21 cellular contexts compared by ENCODE assay signal in genomic region chr5:159304961-159305595, GRCh38. TPM values are rescaled to one million over a fixed set of nuclear protein-coding genes. Genes with fewer than 3 reads are reported as not detected.
DNase-seq lines count a peak whose midpoint lies in the region; ATAC-seq, FAIRE-seq and TF ChIP-seq lines count a peak whose summit lies in the region.
"Had no signal": no experiment of that assay in that cellular context is flagged by ENCODE, and none has a peak within 500 bp of the region (broad histone marks: within the 10 kb centered on the region; RNA-seq: fewer than 3 reads in every experiment).

No MANE protein-coding gene starts in this region.

- H3K9me3 ChIP-seq in adipocyte (ENCODE audit: control insufficient read depth, low read length) = peaks cover 24% of the 10 kb centered on the region
- H3K9me3 ChIP-seq in keratinocyte (ENCODE audit: control insufficient read depth, low read depth, low read length) = no peaks in the 10 kb centered on the region
- peaks cover 0 to 12% (median 11%) of the 10 kb centered on the region in 3 donors for H3K9me3 ChIP-seq in tibial artery

- H3K27me3 ChIP-seq in adipocyte (replicated peaks; ENCODE audit: control insufficient read depth, insufficient read depth, low read length) = peaks cover 9% of the 10 kb centered on the region
- H3K27me3 ChIP-seq in keratinocyte (ENCODE audit: control insufficient read depth, extremely low read depth, insufficient read depth, low read length) = no peaks in the 10 kb centered on the region
- no peaks in the 10 kb centered on the region for H3K27me3 ChIP-seq in tibial artery

- no peaks in the 10 kb centered on the region for H4K20me1 ChIP-seq in keratinocyte (ENCODE audit: control insufficient read depth, extremely low read depth, insufficient read depth, low read length)

- intact Hi-C loops in tibial artery (cut with DNase I; ENCODE audit: low total_unique reads) = no loop called here

- ATAC-seq in esophagus mucosa = peak; percentile 92
- ATAC-seq: A549, SK-N-SH treated with all-trans-retinoic acid at 6 μM for 48 hours had no signal

- no peak for DNase-seq in GM12892 (ENCODE audit: insufficient read length)
- DNase-seq in adipocyte (ENCODE audit: low read depth) = peak; percentile 53
- no peak for DNase-seq in keratinocyte (ENCODE audit: low read depth, low spot score)
- no peak for DNase-seq in NCI-H2081 (lab: John Stamatoyannopoulos, UW)
- DNase-seq in activated CD4-positive, CD25-positive, alpha-beta regulatory T cell (lab: John Stamatoyannopoulos, UW) = no peak
- DNase-seq in stimulated activated naive CD4-positive, alpha-beta T cell (lab: John Stamatoyannopoulos, UW) = no peak
- no peak for DNase-seq in tibial artery
- DNase-seq: Caco-2, EL, H7, MV-4-11, NCI-H1417, NCI-H2029, NCI-H2171 treated with DMSO at 0.1 percent for 48 hours, NCI-H510A, SHP77 treated with DMSO at 0.1 percent for 48 hours had no signal

- H3K36me3 ChIP-seq in adipocyte (ENCODE audit: control insufficient read depth, insufficient read depth, low read length, severe bottlenecking) = no peaks in the 10 kb centered on the region
- H3K36me3 ChIP-seq in keratinocyte (ENCODE audit: control insufficient read depth in 2 of 2, extremely low read depth in 1 of 2, insufficient read depth in 2 of 2, low read length in 2 of 2) = no peaks in the 10 kb centered on the region
- no peaks in the 10 kb centered on the region for H3K36me3 ChIP-seq in tibial artery

- H3K9me1 ChIP-seq in keratinocyte (ENCODE audit: control insufficient read depth, extremely low read depth, insufficient read depth, low read length) = no peaks in the 10 kb centered on the region

- no peaks in the 10 kb centered on the region for H3K79me2 ChIP-seq in keratinocyte (ENCODE audit: control insufficient read depth, insufficient read depth, low read length)

- dilution Hi-C loops in keratinocyte (cut with MboI; ENCODE audit: extremely low pct_ligation_motif_present, low sequenced_read_pairs) = no loop called here

- H3K4me1 ChIP-seq in adipocyte (ENCODE audit: control insufficient read depth, insufficient read depth, low read length) (peaks cover 3% of the 10 kb centered on the region), keratinocyte (ENCODE audit: control insufficient read depth, extremely low read depth, insufficient read depth, low read length) (peaks cover 10% of the 10 kb centered on the region), tibial artery (peaks cover 0 to 4% (median 0%) of the 10 kb centered on the region in 4 donors)
- H3K4me1 ChIP-seq: A549, Caco-2 had no signal

- H3K27ac ChIP-seq in keratinocyte (ENCODE audit: control insufficient read depth, insufficient read depth, low read length) (no peak overlapping the region), tibial artery (no peak overlapping the region)
- H3K27ac ChIP-seq: A549 had no signal

- TF ChIP-seq CTCF in keratinocyte (optimal IDR thresholded peaks at IDR 0.05 in 1 of 3, IDR thresholded peaks at IDR 0.05 in 1 of 3, conservative IDR thresholded peaks at IDR 0.05 in 1 of 3; ENCODE audit: extremely low read depth in 1 of 3, insufficient read depth in 2 of 3, low read length in 3 of 3) (no peak), tibial artery (IDR thresholded peaks at IDR 0.05) (no peak)

- TF ChIP-seq POLR2A in GM12892 (IDR thresholded peaks at IDR 0.05; ENCODE audit: low read depth, low read length) = no peak

- FAIRE-seq in GM12892 (lab: Jason Lieb, UNC) = peak; percentile 14
- FAIRE-seq in keratinocyte (lab: Jason Lieb, UNC) = peak; percentile 92
- FAIRE-seq: A549, HTR-8/SVneo had no signal

- peak overlapping the region; percentile 63 for H3K4me2 ChIP-seq in keratinocyte (ENCODE audit: control insufficient read depth, extremely low read depth, insufficient read depth, low read depth, low read length)
- H3K4me2 ChIP-seq: A549 had no signal

- peak overlapping the region; percentile 82 for H2AFZ ChIP-seq in keratinocyte (ENCODE audit: control insufficient read depth, low read length)

- H3K4me3 ChIP-seq in adipocyte (ENCODE audit: low read length) (no peak overlapping the region), keratinocyte (ENCODE audit: control insufficient read depth in 2 of 3, extremely low read depth in 1 of 3, insufficient read depth in 2 of 3, low read depth in 1 of 3, low read length in 3 of 3) (no peak overlapping the region), tibial artery (no peak overlapping the region)
- H3K4me3 ChIP-seq: A549 had no signal

- H3K9ac ChIP-seq in adipocyte (ENCODE audit: low read length) (no peak overlapping the region), keratinocyte (ENCODE audit: control insufficient read depth, extremely low read depth, insufficient read depth, low read length) (no peak overlapping the region)

RNA-seq across cellular contexts. Expression of gene IL12B, which starts 25.2 kb away (rescaled TPM):
- polyA plus RNA-seq in GM12892 (2012; ENCODE audit: missing spikeins) = 1.3 TPM
- total RNA-seq in esophagus mucosa = 0.08 TPM
- not detected in 3 replicates for polyA plus RNA-seq in keratinocyte
- polyA plus RNA-seq in keratinocyte (2011; ENCODE audit: low read depth) = not detected
- not detected in 2 replicates for polyA plus RNA-seq in keratinocyte (2011; cell fraction: cytosol; rRNA removed)
- 0.08 TPM in 1 of 2 replicates, not detected in the other for polyA plus RNA-seq in keratinocyte (2011; cell fraction: nucleus; rRNA removed)
- polyA plus RNA-seq in keratinocyte (2012; ENCODE audit: low replicate concordance) = not detected in 2 replicates
- polyA minus RNA-seq in keratinocyte = not detected in 3 replicates
- not detected for polyA minus RNA-seq in keratinocyte (2011; cell fraction: cytosol; rRNA and poly(A)+ RNA removed)
- not detected in 2 replicates for polyA minus RNA-seq in keratinocyte (2011; cell fraction: nucleus; rRNA and poly(A)+ RNA removed)
- total RNA-seq: Caco-2, H7 had no signal
- polyA plus RNA-seq: CD14-positive monocyte had no signal

RNA-seq across cellular contexts. Expression of gene UBLCP1, which starts 42.0 kb away (rescaled TPM):
- 31.0 TPM for polyA plus RNA-seq in GM12892 (2012; ENCODE audit: missing spikeins)
- total RNA-seq in esophagus mucosa = 24.0 TPM
- polyA plus RNA-seq in keratinocyte = 21.6 to 42.5 TPM (median 26.7 TPM) in 3 replicates
- 43.7 TPM for polyA plus RNA-seq in keratinocyte (2011; ENCODE audit: low read depth)
- polyA plus RNA-seq in keratinocyte (2011; cell fraction: cytosol; rRNA removed) = 23.8 and 44.7 TPM in 2 replicates
- polyA plus RNA-seq in keratinocyte (2011; cell fraction: nucleus; rRNA removed) = 18.1 and 29.8 TPM in 2 replicates
- 23.1 and 29.9 TPM in 2 replicates for polyA plus RNA-seq in keratinocyte (2012; ENCODE audit: low replicate concordance)
- polyA minus RNA-seq in keratinocyte = 1.9 to 13.1 TPM (median 4.1 TPM) in 3 replicates
- polyA minus RNA-seq in keratinocyte (2011; cell fraction: cytosol; rRNA and poly(A)+ RNA removed) = 7.1 TPM
- 5.9 and 10.6 TPM in 2 replicates for polyA minus RNA-seq in keratinocyte (2011; cell fraction: nucleus; rRNA and poly(A)+ RNA removed)
